In the genomic region with DNA sequence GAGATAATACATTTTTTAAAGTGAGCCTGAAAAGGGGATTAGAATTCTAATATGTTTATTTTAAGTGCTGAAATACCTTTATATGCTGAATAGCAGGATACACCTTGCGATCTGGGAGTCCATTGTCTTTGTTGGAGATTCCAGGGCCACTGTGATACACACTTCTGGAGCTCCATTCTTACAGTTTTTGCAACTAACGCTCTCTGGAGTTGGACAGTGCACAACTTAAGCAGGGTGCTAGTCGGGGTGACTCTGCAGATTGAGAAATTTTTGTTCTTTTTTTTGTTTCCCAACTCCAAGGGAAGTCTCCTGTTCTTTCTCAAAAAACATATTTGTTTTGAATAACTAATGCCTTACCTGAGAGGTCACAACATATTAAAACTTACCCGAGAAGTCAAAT, we compare ENCODE assay signal across 7 cellular contexts. TPM values are rescaled to one million over a fixed set of nuclear protein-coding genes. Genes with fewer than 3 reads are reported as not detected.
"Had no signal": no experiment of that assay in that cellular context is flagged by ENCODE, and none has a peak within 500 bp of the region (broad histone marks: within the 10 kb centered on the region; RNA-seq: fewer than 3 reads in every experiment).

No MANE protein-coding gene starts in this region.

- FAIRE-seq: GM12878, GM12891, GM12892, GM18507, GM19239 had no signal

- DNase-seq: GDM1, GF-D8 had no signal

- ATAC-seq: GM12878 had no signal

- H3K4me3 ChIP-seq: GM12878 had no signal

RNA-seq across cellular contexts. Expression of a gene that starts 23.7 kb away (rescaled TPM):
- total RNA-seq: GM12878 had no signal
